In genomic region chr1:176545034-176545639, GRCh38 we compare ENCODE assay signal across 1 cellular context.
A peak's percentile ranks its signal among the peaks of the same experiment; 100 is the strongest.
TF ChIP-seq lines count a peak whose summit lies in the region.

No MANE protein-coding gene starts in this region.

TF ChIP-seq in GM23338, 12 proteins besides CTCF, POLR2A, EP300 and RAD21 (continued from another document):
- peak; percentile 24; the same call in 1 of the 2 replicates for TF ChIP-seq ZNF462 (CRISPR knock-in tag; IDR thresholded peaks at IDR 0.05)
